ENCODE assay signal across 13 cellular contexts in genomic region chr21:45513003-45513706, GRCh38. TPM values are rescaled to one million over a fixed set of nuclear protein-coding genes. Genes with fewer than 3 reads are reported as not detected.
DNase-seq lines count a peak whose midpoint lies in the region; ATAC-seq and TF ChIP-seq lines count a peak whose summit lies in the region.
"Had no signal": no experiment of that assay in that cellular context is flagged by ENCODE, and none has a peak within 500 bp of the region (broad histone marks: within the 10 kb centered on the region; RNA-seq: fewer than 3 reads in every experiment).

No MANE protein-coding gene starts in this region.

- H3K4me3 ChIP-seq in BE2C (ENCODE audit: low read depth, low read length) (no peak overlapping the region), heart left ventricle (no peak overlapping the region), ovary (no peak overlapping the region)

- H3K27me3 ChIP-seq in BE2C (peaks cover 7% of the 10 kb centered on the region), heart left ventricle (no peaks in the 10 kb centered on the region), ovary (no peaks in the 10 kb centered on the region)
- H3K27me3 ChIP-seq: foreskin keratinocyte had no signal

- no peak for TF ChIP-seq CTCF in BE2C (IDR thresholded peaks at IDR 0.05; ENCODE audit: low read depth, low read length)
- TF ChIP-seq CTCF in heart left ventricle (IDR thresholded peaks at IDR 0.05): no peak
- no peak for TF ChIP-seq CTCF in ovary (IDR thresholded peaks at IDR 0.05)

- WGBS in heart left ventricle, 4 donors: 78 to 84% (median 82%) methylated on average over 12 to 19 of the region's 19 CpGs
- WGBS in ovary, 3 donors: 75 to 81% (median 79%) methylated on average over 18 to 19 of the region's 19 CpGs

- ATAC-seq in heart left ventricle (peak in 2 of 4 donors; percentile 2 to 16), HG02588 (IDR thresholded peaks at IDR 0.05; ENCODE audit: unreplicated experiment) (no peak)
- ATAC-seq: foreskin keratinocyte had no signal

- no peak for TF ChIP-seq POLR2A in heart left ventricle (IDR thresholded peaks at IDR 0.05)
- no peak for TF ChIP-seq POLR2A in ovary (IDR thresholded peaks at IDR 0.05)

- H3K4me1 ChIP-seq in BE2C (no peaks in the 10 kb centered on the region), heart left ventricle (peaks cover 0 to 4% (median 0%) of the 10 kb centered on the region in 12 donors), ovary (ENCODE audit: insufficient read depth) (no peaks in the 10 kb centered on the region)
- H3K4me1 ChIP-seq: foreskin keratinocyte had no signal

- no peak for TF ChIP-seq EP300 in ovary (IDR thresholded peaks at IDR 0.05)

- intact Hi-C loops in heart left ventricle (cut with DNase I): no loop called here
- intact Hi-C loops in ovary (cut with DNase I): no loop called here

- no peak overlapping the region for H3K27ac ChIP-seq in heart left ventricle
- no peak overlapping the region for H3K27ac ChIP-seq in ovary
- H3K27ac ChIP-seq: foreskin keratinocyte had no signal

- H3K36me3 ChIP-seq in BE2C (peaks cover 41% of the 10 kb centered on the region), heart left ventricle (peaks cover 0 to 40% (median 12%) of the 10 kb centered on the region in 9 donors), ovary (no peaks in the 10 kb centered on the region)

- H3K9me3 ChIP-seq in BE2C: no peaks in the 10 kb centered on the region
- peaks cover 0 to 8% (median under 1%) of the 10 kb centered on the region in 12 donors for H3K9me3 ChIP-seq in heart left ventricle
- no peaks in the 10 kb centered on the region for H3K9me3 ChIP-seq in ovary

- DNase-seq in BE2C (peak; percentile 4), NCI-H2196 treated with DMSO at 0.1 percent for 48 hours (lab: John Stamatoyannopoulos, UW; ENCODE audit: unreplicated experiment) (peak; percentile 57), heart left ventricle (peak in 3 of 5 donors; percentile 15 to 57 (median 24)), ovary (peak in 4 of 5 donors; percentile 8 to 38 (median 22)), hypothalamus (lab: John Stamatoyannopoulos, UW) (no peak), DMS79 treated with DMSO at 0.1 percent for 48 hours (lab: John Stamatoyannopoulos, UW) (no peak)
- no peak for DNase-seq in activated T-cell treated with anti-CD3 and anti-CD28 coated beads, Interleukin-2, amount 50 U/mL, for 1 hour
- DNase-seq: activated CD4-positive, alpha-beta T cell treated with anti-CD3 and anti-CD28 coated beads, Interleukin-2, amount 50 U/mL, for 48 hours; dermis blood vessel endothelial cell; foreskin keratinocyte; NCI-H1092 treated with DMSO at 0.1 percent for 48 hours; NCI-H82 had no signal

RNA-seq across cellular contexts. Expression of gene SLC19A1, which starts 29.1 kb away (rescaled TPM):
- polyA plus RNA-seq in BE2C (2012; ENCODE audit: insufficient read depth, insufficient read length, low read depth): 63.1 TPM
- total RNA-seq in heart left ventricle (1 to 10 TPM; 2.4 to 7.0 (median 3.0) TPM), ovary (10 to 100 TPM in 4 of 7 donors, 1 to 10 TPM in 3; 2.4 to 18.2 (median 10.1) TPM)
- polyA plus RNA-seq in heart left ventricle (1 to 10 TPM; 3.5 to 4.3 TPM), ovary (1 to 10 TPM in 1 of 2 donors, under 1 TPM in 1; 0.88 to 6.9 TPM)

Comparison
In these comparisons a context has a peak if more than half of its experiments do, and no peak if none do; other contexts are left out.
1. DNase-seq: peak in BE2C (single experiment), NCI-H2196 treated with DMSO at 0.1 percent for 48 hours (single experiment), heart left ventricle (3 of 5) and ovary (4 of 5); none in hypothalamus (0 of 51), activated T-cell treated with anti-CD3 and anti-CD28 coated beads, Interleukin-2, amount 50 U/mL, for 1 hour (single experiment) and DMS79 treated with DMSO at 0.1 percent for 48 hours (single experiment).